ENCODE assay signal across 8 cellular contexts in the genomic region with DNA sequence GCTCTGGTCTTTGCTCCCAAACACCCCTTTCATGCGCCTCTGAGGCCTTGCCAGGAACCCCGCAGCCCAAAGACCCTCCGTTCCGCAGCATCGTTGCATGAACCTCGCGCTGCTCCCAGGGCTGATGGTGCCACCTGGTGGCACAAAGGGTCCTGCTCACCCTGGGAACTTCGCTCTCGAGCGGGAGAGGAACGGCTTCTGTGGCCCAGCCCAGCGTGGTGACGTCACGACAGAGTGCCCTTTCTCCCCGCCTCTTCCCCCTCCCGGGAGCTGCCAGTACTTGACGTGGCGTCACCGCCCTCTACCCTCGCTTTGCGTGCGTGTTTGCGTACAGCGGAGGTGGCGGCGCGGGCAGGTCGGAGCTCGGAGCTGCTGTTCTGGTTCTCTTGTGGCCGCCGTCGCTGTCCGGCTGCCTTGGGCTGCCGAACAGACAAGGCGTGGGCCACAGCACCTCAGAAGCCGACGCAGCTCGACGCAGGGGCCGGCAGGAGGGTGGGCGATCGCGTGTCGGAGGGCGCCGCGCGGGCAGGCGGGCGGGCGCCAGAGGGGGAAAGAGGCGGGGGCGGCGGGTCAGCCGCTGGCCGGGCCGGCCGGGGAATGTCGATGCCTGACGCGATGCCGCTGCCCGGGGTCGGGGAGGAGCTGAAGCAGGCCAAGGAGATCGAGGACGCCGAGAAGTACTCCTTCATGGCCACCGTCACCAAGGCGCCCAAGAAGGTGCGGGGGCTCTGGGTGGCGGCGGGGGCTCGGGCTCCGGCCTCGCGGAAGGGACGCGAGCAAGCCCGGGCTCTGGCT. TPM values are rescaled to one million over a fixed set of nuclear protein-coding genes. Genes with fewer than 3 reads are reported as not detected.
DNase-seq lines count a peak whose midpoint lies in the region; ATAC-seq and TF ChIP-seq lines count a peak whose summit lies in the region.

Gene AHCYL1, plus strand, starts transcription at position 310 of the 795 bp plus-strand sequence. Its CDS starts 288 bp downstream, at position 598.

- peak; percentile 99 for ATAC-seq in GM21786 (IDR thresholded peaks at IDR 0.05; ENCODE audit: unreplicated experiment)
- peak; percentile 99 for ATAC-seq in esophagus mucosa

- H3K27me3 ChIP-seq in Peyer's patch (no peaks in the 10 kb centered on the region), muscle layer of duodenum (ENCODE audit: low read depth, low read length) (no peaks in the 10 kb centered on the region)

- H3K4me3 ChIP-seq in Peyer's patch, result peak within 1 kb of the TSS; percentile 75 to 84 (median 81)
- peak within 1 kb of the TSS; percentile 78 to 92 for H3K4me3 ChIP-seq in muscle layer of duodenum (ENCODE audit: low read depth in 1 of 2, low read length in 2 of 2)

- peak; percentile 95 to 99 (median 99) for TF ChIP-seq CTCF in Peyer's patch (IDR thresholded peaks at IDR 0.05)

- H3K4me1 ChIP-seq in Peyer's patch (peaks cover 0 to 54% (median 10%) of the 10 kb centered on the region in 4 donors), muscle layer of duodenum (ENCODE audit: control insufficient read depth in 1 of 2, insufficient read depth in 2 of 2, low read length in 2 of 2) (peaks cover 18 to 34% of the 10 kb centered on the region in 2 donors)

- H3K36me3 ChIP-seq in KOPT-K1 (ENCODE audit: insufficient read depth, low read length), result peaks cover 10% of the 10 kb centered on the region
- H3K36me3 ChIP-seq in Peyer's patch, result peaks cover 0 to 7% (median 0%) of the 10 kb centered on the region in 3 donors
- no peaks in the 10 kb centered on the region for H3K36me3 ChIP-seq in muscle layer of duodenum (ENCODE audit: control insufficient read depth in 1 of 2, insufficient read depth in 2 of 2, low read length in 2 of 2)

- TF ChIP-seq POLR2A in Peyer's patch (IDR thresholded peaks at IDR 0.05), result peak; percentile 98 to 99

- H3K9me3 ChIP-seq in KOPT-K1 (ENCODE audit: insufficient read depth, low read length, poor library complexity, severe bottlenecking), result no peaks in the 10 kb centered on the region
- no peaks in the 10 kb centered on the region for H3K9me3 ChIP-seq in Peyer's patch
- H3K9me3 ChIP-seq in muscle layer of duodenum (ENCODE audit: control insufficient read depth in 1 of 2, low read length in 2 of 2), result no peaks in the 10 kb centered on the region

- DNase-seq in Daoy (ENCODE audit: low read depth), result peak; percentile 100
- peak; percentile 99 to 100 (median 100) for DNase-seq in Peyer's patch
- peak; percentile 99 for DNase-seq in activated T-cell treated with anti-CD3 and anti-CD28 coated beads, Interleukin-2, amount 50 U/mL, for 48 hours
- DNase-seq in stimulated activated CD8-positive, alpha-beta memory T cell treated with anti-CD3 and anti-CD28 coated beads, Interleukin-7, amount 100 ng/mL, for 4 hours (ENCODE audit: low read depth in 2 of 2), result peak; percentile 98 to 99

- H3K27ac ChIP-seq in KOPT-K1 (ENCODE audit: low read depth, low read length, poor library complexity, severe bottlenecking) (peak within 1 kb of the TSS; percentile 71), Peyer's patch (peak within 1 kb of the TSS; percentile 92 to 96 (median 96)), muscle layer of duodenum (ENCODE audit: low read length) (peak within 1 kb of the TSS; percentile 85)

RNA-seq across cellular contexts. Expression of gene AHCYL1, which starts in this region (rescaled TPM):
- total RNA-seq in Daoy (2014; rRNA removed; shearing (Covaris generic)), result 43.7 and 44.9 TPM in 2 replicates
- total RNA-seq in Peyer's patch, result 10 to 100 TPM; 51.2 to 96.4 (median 80.9) TPM
- total RNA-seq in esophagus mucosa, result 54.7 TPM

Comparison
In these comparisons a context has a peak if more than half of its experiments do, and no peak if none do; other contexts are left out.
1. Peak in every context shown above with its lines: DNase-seq, ATAC-seq, H3K4me3 ChIP-seq and H3K27ac ChIP-seq.